ENCODE assay signal across 12 cellular contexts in genomic region chr11:118005224-118006152, GRCh38. TPM values are rescaled to one million over a fixed set of nuclear protein-coding genes. Genes with fewer than 3 reads are reported as not detected.
DNase-seq lines count a peak whose midpoint lies in the region; ATAC-seq and TF ChIP-seq lines count a peak whose summit lies in the region.
"Had no signal": no experiment of that assay in that cellular context is flagged by ENCODE, and none has a peak within 500 bp of the region (broad histone marks: within the 10 kb centered on the region; RNA-seq: fewer than 3 reads in every experiment).

No MANE protein-coding gene starts in this region.

- H3K4me1 Mint-ChIP-seq in stimulated activated naive CD8-positive, alpha-beta T cell treated with anti-CD3 and anti-CD28 coated beads, Interleukin-15, Interleukin-2, amounts not matched to agents 100 ng/mL and 50 ng/mL, for 24 hours (ENCODE audit: low read depth), result peaks cover 100% of the 10 kb centered on the region
- H3K4me1 Mint-ChIP-seq in stimulated activated naive CD8-positive, alpha-beta T cell treated with anti-CD3 and anti-CD28 coated beads, Interleukin-15, amount 100 ng/mL, for 72 hours, result peaks cover 97% of the 10 kb centered on the region
- H3K4me1 Mint-ChIP-seq in T-helper 17 cell, result peaks cover 83% of the 10 kb centered on the region

- no peaks in the 10 kb centered on the region for H3K9me3 ChIP-seq in T-helper 17 cell (ENCODE audit: control insufficient read depth, low read length, poor library complexity, severe bottlenecking)
- H3K9me3 ChIP-seq: testis had no signal

- no peak overlapping the region for H3K27ac ChIP-seq in foreskin keratinocyte
- H3K27ac ChIP-seq: testis had no signal

- TF ChIP-seq CTCF in foreskin keratinocyte (conservative IDR thresholded peaks at IDR 0.05), result no peak

- peaks cover 17% of the 10 kb centered on the region for H3K27me3 ChIP-seq in foreskin keratinocyte
- H3K27me3 ChIP-seq: testis had no signal

- DNase-seq in stimulated activated naive CD8-positive, alpha-beta T cell treated with anti-CD3 and anti-CD28 coated beads, Interleukin-15, amount 100 ng/mL, for 72 hours, result no peak
- DNase-seq in T-helper 17 cell (no peak), foreskin keratinocyte (peak in 1 of 2 donors; percentile 20), sciatic nerve (ENCODE audit: low spot score) (no peak), HuH-7 (ENCODE audit: low spot score) (no peak), nucleus accumbens (lab: John Stamatoyannopoulos, UW) (no peak)
- DNase-seq: DMS79, NCI-H1694, NCI-H524, testis had no signal

- peaks cover 11% of the 10 kb centered on the region for H3K36me3 Mint-ChIP-seq in stimulated activated naive CD8-positive, alpha-beta T cell treated with anti-CD3 and anti-CD28 coated beads, Interleukin-15, Interleukin-2, amounts not matched to agents 100 ng/mL and 50 ng/mL, for 24 hours (ENCODE audit: low read depth)
- no peaks in the 10 kb centered on the region for H3K36me3 Mint-ChIP-seq in T-helper 17 cell (ENCODE audit: low read depth)

- peaks cover 9% of the 10 kb centered on the region for H3K9me3 Mint-ChIP-seq in stimulated activated naive CD8-positive, alpha-beta T cell treated with anti-CD3 and anti-CD28 coated beads, Interleukin-15, Interleukin-2, amounts not matched to agents 100 ng/mL and 50 ng/mL, for 24 hours
- H3K9me3 Mint-ChIP-seq in stimulated activated naive CD8-positive, alpha-beta T cell treated with anti-CD3 and anti-CD28 coated beads, Interleukin-15, amount 100 ng/mL, for 72 hours, result peaks cover 4 to 13% of the 10 kb centered on the region in 2 donors

- H3K27me3 Mint-ChIP-seq in stimulated activated naive CD8-positive, alpha-beta T cell treated with anti-CD3 and anti-CD28 coated beads, Interleukin-15, Interleukin-2, amounts not matched to agents 100 ng/mL and 50 ng/mL, for 24 hours, result no peaks in the 10 kb centered on the region
- H3K27me3 Mint-ChIP-seq in stimulated activated naive CD8-positive, alpha-beta T cell treated with anti-CD3 and anti-CD28 coated beads, Interleukin-15, amount 100 ng/mL, for 72 hours, result no peaks in the 10 kb centered on the region
- no peaks in the 10 kb centered on the region for H3K27me3 Mint-ChIP-seq in T-helper 17 cell

- no peaks in the 10 kb centered on the region for H3K4me1 ChIP-seq in foreskin keratinocyte

- intact Hi-C loops in sciatic nerve (cut with DNase I), result no loop called here

- no peak for ATAC-seq in stimulated activated naive CD8-positive, alpha-beta T cell treated with anti-CD3 and anti-CD28 coated beads, Interleukin-15, amount 100 ng/mL, for 72 hours
- no peak for ATAC-seq in T-helper 17 cell
- peak; percentile 40 for ATAC-seq in foreskin keratinocyte
- ATAC-seq in sciatic nerve, result no peak
- no peak for ATAC-seq in GM18858 (IDR thresholded peaks at IDR 0.05; ENCODE audit: unreplicated experiment)

- no peak overlapping the region for H3K4me3 Mint-ChIP-seq in stimulated activated naive CD8-positive, alpha-beta T cell treated with anti-CD3 and anti-CD28 coated beads, Interleukin-15, Interleukin-2, amounts not matched to agents 100 ng/mL and 50 ng/mL, for 24 hours
- no peak overlapping the region for H3K4me3 Mint-ChIP-seq in stimulated activated naive CD8-positive, alpha-beta T cell treated with anti-CD3 and anti-CD28 coated beads, Interleukin-15, amount 100 ng/mL, for 72 hours
- peak overlapping the region; percentile 34 for H3K4me3 Mint-ChIP-seq in T-helper 17 cell

- peak overlapping the region; percentile 16 for H3K27ac Mint-ChIP-seq in stimulated activated naive CD8-positive, alpha-beta T cell treated with anti-CD3 and anti-CD28 coated beads, Interleukin-15, Interleukin-2, amounts not matched to agents 100 ng/mL and 50 ng/mL, for 24 hours
- H3K27ac Mint-ChIP-seq in stimulated activated naive CD8-positive, alpha-beta T cell treated with anti-CD3 and anti-CD28 coated beads, Interleukin-15, amount 100 ng/mL, for 72 hours, result no peak overlapping the region
- H3K27ac Mint-ChIP-seq in T-helper 17 cell, result peak overlapping the region; percentile 95

RNA-seq across cellular contexts. Expression of gene IL10RA, which starts 19.3 kb away (rescaled TPM):
- 100 to 1,000 TPM; 262 to 274 TPM for total RNA-seq in T-helper 17 cell
- 0.04 TPM in 1 of 2 replicates, not detected in the other for total RNA-seq in foreskin keratinocyte
- polyA plus RNA-seq in foreskin keratinocyte, result not detected in 2 replicates
- total RNA-seq in sciatic nerve, result 29.5 TPM

Comparison
In these comparisons a context has a peak if more than half of its experiments do, and no peak if none do; other contexts are left out.
1. H3K27ac Mint-ChIP-seq: peak in stimulated activated naive CD8-positive, alpha-beta T cell treated with anti-CD3 and anti-CD28 coated beads, Interleukin-15, Interleukin-2, amounts not matched to agents 100 ng/mL and 50 ng/mL, for 24 hours (single experiment) and T-helper 17 cell (single experiment); none in stimulated activated naive CD8-positive, alpha-beta T cell treated with anti-CD3 and anti-CD28 coated beads, Interleukin-15, amount 100 ng/mL, for 72 hours (0 of 2).
2. RNA of gene IL10RA, which starts 19.3 kb away (total RNA-seq): 262 to 274 TPM in T-helper 17 cell and 29.5 TPM in sciatic nerve (single experiment); 0.04 TPM in foreskin keratinocyte; every median in the first group is over 10 times any median in the second.